In genomic region chr4:9604051-9604521, GRCh38 we compare ENCODE assay signal across 8 cellular contexts.
A peak's percentile ranks its signal among the peaks of the same experiment; 100 is the strongest.
DNase-seq lines count a peak whose midpoint lies in the region; ATAC-seq and TF ChIP-seq lines count a peak whose summit lies in the region.
"Not testable (repeated sequence)": the region's sequence is repeated elsewhere in the genome, so short reads cannot be mapped to it uniquely, and the experiment has no call there.

No MANE protein-coding gene starts in this region.

- H3K27me3 Mint-ChIP-seq in activated CD8-positive, alpha-beta T cell treated with anti-CD3 and anti-CD28 coated beads, Interleukin-2, amount 10 ng/mL, durations not matched to agents 7 days and 5 days (ENCODE audit: low read depth): not testable (repeated sequence)

- H3K4me1 Mint-ChIP-seq in activated CD8-positive, alpha-beta T cell treated with anti-CD3 and anti-CD28 coated beads, Interleukin-2, amount 10 ng/mL, durations not matched to agents 7 days and 5 days (ENCODE audit: low read depth): peaks cover 61% of the 10 kb centered on the region

- CTCF ChIA-PET in activated CD8-positive, alpha-beta T cell treated with anti-CD3 and anti-CD28 coated beads, Interleukin-2, amount 10 ng/mL, durations not matched to agents 7 days and 5 days (lab: Charles Lee): not testable (repeated sequence)

- H3K27ac ChIP-seq in HL-60 (replicated peaks); adrenal gland: not testable (repeated sequence)
- H3K27ac ChIP-seq in gastroesophageal sphincter (peak overlapping the region in 1 of 4 donors; percentile 24), mucosa of rectum (ENCODE audit: low read depth in 2 of 2, low read length in 2 of 2) (peak overlapping the region; percentile 72 to 74), upper lobe of right lung (peak overlapping the region; percentile 66)

- DNase-seq in HL-60 (ENCODE audit: low read depth in 1 of 2, low spot score in 1 of 2): peak; percentile 30 to 48
- peak; percentile 33 for DNase-seq in NT2/D1 (ENCODE audit: low read depth, low spot score)
- peak; percentile 68 for DNase-seq in activated CD8-positive, alpha-beta T cell treated with anti-CD3 and anti-CD28 coated beads, Interleukin-2, amount 10 ng/mL, durations not matched to agents 7 days and 5 days
- peak in 4 of 7 donors; percentile 5 to 54 (median 12) for DNase-seq in adrenal gland
- DNase-seq in stimulated activated CD4-positive, alpha-beta T cell treated with anti-CD3 and anti-CD28 coated beads, Interleukin-4, amount 100 ng/mL, for 24 hours: peak; percentile 44
- not testable (repeated sequence) for DNase-seq in upper lobe of right lung

- peak overlapping the region; percentile 87 for H3K4me3 Mint-ChIP-seq in activated CD8-positive, alpha-beta T cell treated with anti-CD3 and anti-CD28 coated beads, Interleukin-2, amount 10 ng/mL, durations not matched to agents 7 days and 5 days

- 11 to 26% (median 15%) methylated on average over 10 to 12 of the region's 12 CpGs for WGBS in adrenal gland, 4 donors
- 2 to 3% methylated on average over 7 to 8 of the region's 12 CpGs for WGBS in gastroesophageal sphincter (ENCODE audit: low coverage in 1 of 2), 2 donors

- not testable (repeated sequence) for H3K9me3 Mint-ChIP-seq in activated CD8-positive, alpha-beta T cell treated with anti-CD3 and anti-CD28 coated beads, Interleukin-2, amount 10 ng/mL, durations not matched to agents 7 days and 5 days (ENCODE audit: insufficient read depth)

- TF ChIP-seq EP300 in gastroesophageal sphincter (IDR thresholded peaks at IDR 0.05): not testable (repeated sequence)

- H3K4me3 ChIP-seq in HL-60 (replicated peaks; ENCODE audit: insufficient read depth, low read length); NT2/D1 (ENCODE audit: insufficient read length, low read depth); adrenal gland: not testable (repeated sequence)
- H3K4me3 ChIP-seq in gastroesophageal sphincter: peak overlapping the region; percentile 19 to 37
- H3K4me3 ChIP-seq in mucosa of rectum (ENCODE audit: low read length in 2 of 2): peak overlapping the region; percentile 48 to 73
- peak overlapping the region; percentile 30 for H3K4me3 ChIP-seq in upper lobe of right lung

- TF ChIP-seq POLR2A in adrenal gland (IDR thresholded peaks at IDR 0.05); gastroesophageal sphincter (IDR thresholded peaks at IDR 0.05): not testable (repeated sequence)

- not testable (repeated sequence) for ATAC-seq in activated CD8-positive, alpha-beta T cell treated with anti-CD3 and anti-CD28 coated beads, Interleukin-2, amount 10 ng/mL, durations not matched to agents 7 days and 5 days; gastroesophageal sphincter; upper lobe of right lung

- POLR2A ChIA-PET in activated CD8-positive, alpha-beta T cell treated with anti-CD3 and anti-CD28 coated beads, Interleukin-2, amount 10 ng/mL, durations not matched to agents 7 days and 5 days (lab: Charles Lee): interaction anchor here (1.5 kb wide), 1 partner anchor 514 kb away, joined by 3 read pairs; no protein-coding TSS in a partner anchor

- not testable (repeated sequence) for H3K9ac ChIP-seq in NT2/D1 (ENCODE audit: insufficient read length, low read depth)
- H3K9ac ChIP-seq in mucosa of rectum (ENCODE audit: low read depth in 1 of 2, low read length in 2 of 2): peak overlapping the region; percentile 41 to 43

- not testable (repeated sequence) for TF ChIP-seq CTCF in HL-60 (IDR thresholded peaks at IDR 0.05; ENCODE audit: insufficient read depth, low read length); adrenal gland (IDR thresholded peaks at IDR 0.05); gastroesophageal sphincter (IDR thresholded peaks at IDR 0.05); upper lobe of right lung (IDR thresholded peaks at IDR 0.05)

- H3K27ac Mint-ChIP-seq in activated CD8-positive, alpha-beta T cell treated with anti-CD3 and anti-CD28 coated beads, Interleukin-2, amount 10 ng/mL, durations not matched to agents 7 days and 5 days: peak overlapping the region; percentile 98

- H3K4me1 ChIP-seq in NT2/D1 (ENCODE audit: insufficient read depth, insufficient read length); adrenal gland (replicated peaks in 1 of 2); gastroesophageal sphincter; upper lobe of right lung: not testable (repeated sequence)
- peaks cover 0 to 19% of the 10 kb centered on the region in 2 donors for H3K4me1 ChIP-seq in mucosa of rectum (ENCODE audit: control insufficient read depth in 2 of 2, insufficient read depth in 2 of 2, low read length in 2 of 2)

- H3K36me3 Mint-ChIP-seq in activated CD8-positive, alpha-beta T cell treated with anti-CD3 and anti-CD28 coated beads, Interleukin-2, amount 10 ng/mL, durations not matched to agents 7 days and 5 days (ENCODE audit: low read depth): not testable (repeated sequence)

- H3K27me3 ChIP-seq in HL-60 (ENCODE audit: insufficient read depth, poor library complexity, severe bottlenecking); NT2/D1 (ENCODE audit: insufficient read depth, insufficient read length); adrenal gland; gastroesophageal sphincter; mucosa of rectum (ENCODE audit: control insufficient read depth in 2 of 2, insufficient read depth in 2 of 2, low read length in 2 of 2); upper lobe of right lung: not testable (repeated sequence)

- H3K9me3 ChIP-seq in NT2/D1 (ENCODE audit: insufficient read depth, low read length); adrenal gland (replicated peaks in 1 of 3); gastroesophageal sphincter; mucosa of rectum (ENCODE audit: control insufficient read depth in 2 of 2, low read length in 2 of 2); upper lobe of right lung: not testable (repeated sequence)

- intact Hi-C loops in adrenal gland (cut with DNase I); upper lobe of right lung (cut with DNase I): not testable (repeated sequence)

- not testable (repeated sequence) for H3K36me3 ChIP-seq in NT2/D1 (ENCODE audit: insufficient read depth, insufficient read length, low read length); adrenal gland (replicated peaks in 1 of 2); gastroesophageal sphincter; mucosa of rectum (ENCODE audit: control insufficient read depth in 2 of 2, insufficient read depth in 2 of 2, low read length in 2 of 2); upper lobe of right lung
